25 cellular contexts compared by ENCODE assay signal in the genomic region with DNA sequence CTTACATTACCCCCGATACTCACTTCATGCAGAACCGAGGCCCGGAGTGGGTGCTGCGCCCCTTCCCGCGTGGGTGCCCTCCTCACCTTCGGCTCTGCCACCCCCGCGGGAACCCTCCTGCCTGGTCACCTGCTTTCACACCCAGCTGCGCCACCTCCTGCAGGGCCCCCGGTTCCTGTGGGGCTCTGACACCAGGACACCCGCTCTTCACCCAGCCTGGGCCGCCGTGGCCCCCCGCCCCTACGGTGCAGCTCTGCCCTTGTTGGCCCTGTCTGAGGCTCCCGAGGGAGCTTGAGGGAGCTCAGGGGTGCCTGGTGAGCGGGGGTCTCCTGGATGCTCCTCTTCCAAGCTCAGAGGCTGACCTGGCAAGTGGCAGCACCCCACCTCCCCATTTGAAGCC. TPM values are rescaled to one million over a fixed set of nuclear protein-coding genes. Genes with fewer than 3 reads are reported as not detected.
DNase-seq lines count a peak whose midpoint lies in the region; ATAC-seq and TF ChIP-seq lines count a peak whose summit lies in the region.
"Had no signal": no experiment of that assay in that cellular context is flagged by ENCODE, and none has a peak within 500 bp of the region (broad histone marks: within the 10 kb centered on the region; RNA-seq: fewer than 3 reads in every experiment).

No MANE protein-coding gene starts in this region.

- peaks cover 25% of the 10 kb centered on the region for H3K36me3 ChIP-seq in OCI-LY1 (ENCODE audit: insufficient read depth, low read length)
- no peaks in the 10 kb centered on the region for H3K36me3 ChIP-seq in mammary epithelial cell (ENCODE audit: insufficient read depth, low read length)

- H3K4me2 ChIP-seq in OCI-LY1 (ENCODE audit: low read length) (peak overlapping the region; percentile 88), mammary epithelial cell (ENCODE audit: insufficient read depth, low read depth, low read length) (no peak overlapping the region)
- H3K4me2 ChIP-seq: A549, GM23338 had no signal

- no peaks in the 10 kb centered on the region for H3F3A ChIP-seq in OCI-LY1 (ENCODE audit: insufficient read depth, low read length)

- CTCF ChIA-PET in mammary epithelial cell (lab: Charles Lee; ENCODE audit: low non-redundant PET) = no interaction called here

- intact Hi-C loops in right cardiac atrium (cut with DNase I) (loop anchor here in 2 of 4 donors (5.0 to 10.0 kb wide), 2 partner anchors 116 to 169 kb away; no protein-coding TSS in a partner anchor), cardiac septum (cut with DNase I) (no loop called here), mammary epithelial cell (cut with micrococcal nuclease) (no loop called here)
- intact Hi-C loops in dendritic cell treated with granulocyte-macrophage colony-stimulating factor and Interleukin-4, amounts not matched to agents 40 ng/mL and 50 ng/mL, for 4 days (cut with micrococcal nuclease) = no loop called here

- BruUV-seq in mammary epithelial cell (replicated peaks; lab: Mats Ljungman, UMichigan) = no TSS peak

- DNase-seq in right cardiac atrium (peak in 2 of 3 donors; percentile 46 to 60), cardiac septum (ENCODE audit: low spot score) (no peak), type B pancreatic cell (ENCODE audit: extremely low spot score, unreplicated experiment) (peak; percentile 70), DMS53 treated with DMSO at 0.1 percent for 48 hours (lab: John Stamatoyannopoulos, UW; ENCODE audit: unreplicated experiment) (no peak), mammary epithelial cell (no peak)
- DNase-seq: BE2C; CD4-positive, alpha-beta T cell; COR-L47; DMS79 treated with DMSO at 0.1 percent for 48 hours; Kasumi-1; NCI-H1694; NCI-H2081; NCI-H2171; NCI-H345; NCI-H774; SHP77 treated with DMSO at 0.1 percent for 48 hours had no signal

- no peaks in the 10 kb centered on the region for H3K9me3 Mint-ChIP-seq in dendritic cell treated with granulocyte-macrophage colony-stimulating factor and Interleukin-4, amounts not matched to agents 40 ng/mL and 50 ng/mL, for 4 days
- no peaks in the 10 kb centered on the region for H3K9me3 Mint-ChIP-seq in type B pancreatic cell
- H3K9me3 Mint-ChIP-seq: CD4-positive, alpha-beta T cell; GM23338; IgD-negative memory B cell had no signal

- ATAC-seq in right cardiac atrium (no peak), HG02759 (IDR thresholded peaks at IDR 0.05; ENCODE audit: unreplicated experiment) (no peak)
- ATAC-seq: A549, GM12878, GM23338, HCT116 had no signal

- no peaks in the 10 kb centered on the region for H3K4me1 ChIP-seq in right cardiac atrium (ENCODE audit: control insufficient read depth, insufficient read depth, low read length)
- H3K4me1 ChIP-seq in OCI-LY1 (ENCODE audit: insufficient read depth, low read length, severe bottlenecking) = peaks cover 83% of the 10 kb centered on the region
- H3K4me1 ChIP-seq in mammary epithelial cell (ENCODE audit: insufficient read depth, low read length) = peaks cover 50% of the 10 kb centered on the region

- H3K27me3 Mint-ChIP-seq in dendritic cell treated with granulocyte-macrophage colony-stimulating factor and Interleukin-4, amounts not matched to agents 40 ng/mL and 50 ng/mL, for 4 days = no peaks in the 10 kb centered on the region
- no peaks in the 10 kb centered on the region for H3K27me3 Mint-ChIP-seq in type B pancreatic cell
- H3K27me3 Mint-ChIP-seq: CD4-positive, alpha-beta T cell had no signal

- TF ChIP-seq CTCF in OCI-LY1 (IDR thresholded peaks at IDR 0.05; ENCODE audit: low read length) = no peak
- no peak for TF ChIP-seq CTCF in type B pancreatic cell (conservative IDR thresholded peaks at IDR 0.05)
- no peak for TF ChIP-seq CTCF in mammary epithelial cell (conservative IDR thresholded peaks at IDR 0.05 in 1 of 2, IDR thresholded peaks at IDR 0.05 in 1 of 2; ENCODE audit: extremely low read depth in 1 of 2, insufficient read depth in 1 of 2, low read depth in 1 of 2, low read length in 2 of 2)

- H3K4me3 Mint-ChIP-seq in dendritic cell treated with granulocyte-macrophage colony-stimulating factor and Interleukin-4, amounts not matched to agents 40 ng/mL and 50 ng/mL, for 4 days = no peak overlapping the region
- no peak overlapping the region for H3K4me3 Mint-ChIP-seq in type B pancreatic cell
- H3K4me3 Mint-ChIP-seq: CD4-positive, alpha-beta T cell; GM23338; IgD-negative memory B cell had no signal

- H4K20me1 ChIP-seq in OCI-LY1 (ENCODE audit: insufficient read depth, low read length) (no peaks in the 10 kb centered on the region), mammary epithelial cell (ENCODE audit: insufficient read depth, low read length) (no peaks in the 10 kb centered on the region)

- peak overlapping the region; percentile 89 for H3K9ac ChIP-seq in OCI-LY1 (ENCODE audit: low read length)
- H3K9ac ChIP-seq in mammary epithelial cell (ENCODE audit: insufficient read depth, low read length) = no peak overlapping the region

- H3K9me3 ChIP-seq in right cardiac atrium (ENCODE audit: control insufficient read depth, low read length) (no peaks in the 10 kb centered on the region), OCI-LY1 (ENCODE audit: low read length) (no peaks in the 10 kb centered on the region), mammary epithelial cell (replicated peaks; ENCODE audit: insufficient read depth, low read length) (no peaks in the 10 kb centered on the region)
- H3K9me3 ChIP-seq: A549, BE2C had no signal

- H3K36me3 Mint-ChIP-seq in dendritic cell treated with granulocyte-macrophage colony-stimulating factor and Interleukin-4, amounts not matched to agents 40 ng/mL and 50 ng/mL, for 4 days (ENCODE audit: low read depth) = peaks cover 59% of the 10 kb centered on the region
- H3K36me3 Mint-ChIP-seq in type B pancreatic cell = no peaks in the 10 kb centered on the region

- H3K4me3 ChIP-seq in right cardiac atrium (ENCODE audit: low read length) = no peak overlapping the region
- peak overlapping the region; percentile 66 for H3K4me3 ChIP-seq in OCI-LY1 (ENCODE audit: low read depth, low read length, poor library complexity, severe bottlenecking)
- H3K4me3 ChIP-seq in mammary epithelial cell (replicated peaks in 1 of 3; ENCODE audit: insufficient read depth in 1 of 3, low read depth in 2 of 3, low read length in 3 of 3) = no peak overlapping the region
- H3K4me3 ChIP-seq: A549, GM12878, GM23338, SK-N-MC had no signal

- no peaks in the 10 kb centered on the region for H3K9me2 ChIP-seq in OCI-LY1 (ENCODE audit: low read depth, low read length)

- peak overlapping the region; percentile 62 for H3K27ac Mint-ChIP-seq in dendritic cell treated with granulocyte-macrophage colony-stimulating factor and Interleukin-4, amounts not matched to agents 40 ng/mL and 50 ng/mL, for 4 days
- H3K27ac Mint-ChIP-seq in type B pancreatic cell = no peak overlapping the region
- H3K27ac Mint-ChIP-seq: CD4-positive, alpha-beta T cell; GM23338 had no signal

- no peak overlapping the region for H3K27ac ChIP-seq in right cardiac atrium (ENCODE audit: low read length)
- H3K27ac ChIP-seq in OCI-LY1 (ENCODE audit: low read depth, low read length, poor library complexity, severe bottlenecking) = peak overlapping the region; percentile 99
- no peak overlapping the region for H3K27ac ChIP-seq in mammary epithelial cell (ENCODE audit: insufficient read depth, low read depth, low read length)
- H3K27ac ChIP-seq: A549, SK-N-MC had no signal

- H2AFZ ChIP-seq in OCI-LY1 (ENCODE audit: low read length) (no peak overlapping the region), mammary epithelial cell (ENCODE audit: low read depth, low read length) (no peak overlapping the region)
- H2AFZ ChIP-seq: GM23338 had no signal

- in situ Hi-C loops in mammary epithelial cell (cut with MboI; ENCODE audit: low sequenced_read_pairs in 2 of 2) = loop anchor here in 1 of 2 donors (5.0 kb wide), 1 partner anchor 169 kb away; no protein-coding TSS in a partner anchor

- H3K27me3 ChIP-seq in right cardiac atrium (ENCODE audit: control insufficient read depth, insufficient read depth) = no peaks in the 10 kb centered on the region
- H3K27me3 ChIP-seq in OCI-LY1 (ENCODE audit: insufficient read depth, low read length) = no peaks in the 10 kb centered on the region
- H3K27me3 ChIP-seq in mammary epithelial cell (ENCODE audit: insufficient read depth, low read length) = no peaks in the 10 kb centered on the region
- H3K27me3 ChIP-seq: BE2C had no signal

- peaks cover 95% of the 10 kb centered on the region for H3K4me1 Mint-ChIP-seq in dendritic cell treated with granulocyte-macrophage colony-stimulating factor and Interleukin-4, amounts not matched to agents 40 ng/mL and 50 ng/mL, for 4 days (ENCODE audit: low read depth)
- peaks cover 3% of the 10 kb centered on the region for H3K4me1 Mint-ChIP-seq in type B pancreatic cell (ENCODE audit: unreplicated experiment)

- dilution Hi-C loops in mammary epithelial cell (cut with HindIII; ENCODE audit: low sequenced_read_pairs) = no loop called here

- 87% methylated on average over 18 of the region's 18 CpGs for WGBS in right cardiac atrium
- WGBS in mammary epithelial cell (ENCODE audit: low coverage, missing lambda C conversion rate) = 96% methylated on average over 17 of the region's 18 CpGs

- H3K79me2 ChIP-seq in OCI-LY1 (ENCODE audit: insufficient read depth, low read length) (no peaks in the 10 kb centered on the region), mammary epithelial cell (ENCODE audit: insufficient read depth, low read length) (no peaks in the 10 kb centered on the region)

RNA-seq across cellular contexts. Expression of gene RRP1, which starts 19.0 kb away (rescaled TPM):
- 10 to 100 TPM in 3 of 4 donors, 1 to 10 TPM in 1; 9.6 to 12.9 (median 11.1) TPM for total RNA-seq in right cardiac atrium
- 7.2 TPM for polyA plus RNA-seq in right cardiac atrium
- total RNA-seq in cardiac septum = 10.3 TPM
- 29.5 and 43.6 TPM in 2 replicates for total RNA-seq in type B pancreatic cell (ENCODE audit: low replicate concordance)
- 10 to 100 TPM; 20.7 to 40.8 TPM for total RNA-seq in mammary epithelial cell
- 21.9 TPM for polyA plus RNA-seq in mammary epithelial cell
- 134 TPM for polyA minus RNA-seq in mammary epithelial cell

RNA-seq across cellular contexts. Expression of gene CSTB, which starts 32.3 kb away (rescaled TPM):
- total RNA-seq in right cardiac atrium = 10 to 100 TPM; 28.6 to 36.2 (median 31.8) TPM
- polyA plus RNA-seq in right cardiac atrium = 57.5 TPM
- total RNA-seq in cardiac septum = 34.6 TPM
- total RNA-seq in type B pancreatic cell (ENCODE audit: low replicate concordance) = 45.4 and 78.2 TPM in 2 replicates
- total RNA-seq in mammary epithelial cell = 10 to 100 TPM; 10.7 to 78.9 TPM
- 148 TPM for polyA plus RNA-seq in mammary epithelial cell
- polyA minus RNA-seq in mammary epithelial cell = 31.7 TPM

RNA-seq across cellular contexts. Expression of gene AGPAT3, which starts 56.7 kb away (rescaled TPM):
- total RNA-seq in right cardiac atrium = 10 to 100 TPM; 50.6 to 71.1 (median 62.5) TPM
- 32.0 TPM for polyA plus RNA-seq in right cardiac atrium
- 51.5 TPM for total RNA-seq in cardiac septum
- 57.6 and 59.2 TPM in 2 replicates for total RNA-seq in type B pancreatic cell (ENCODE audit: low replicate concordance)
- total RNA-seq in mammary epithelial cell = 10 to 100 TPM; 32.5 to 35.8 TPM
- 13.1 TPM for polyA plus RNA-seq in mammary epithelial cell
- 49.0 TPM for polyA minus RNA-seq in mammary epithelial cell

Comparison
In these comparisons a context has a peak if more than half of its experiments do, and no peak if none do; other contexts are left out.
1. DNase-seq: peak in right cardiac atrium (2 of 3) and type B pancreatic cell (single experiment); none in cardiac septum (single experiment), DMS53 treated with DMSO at 0.1 percent for 48 hours (single experiment) and mammary epithelial cell (single experiment).